Comparison of ENCODE assay signal across 9 cellular contexts in the genomic region with DNA sequence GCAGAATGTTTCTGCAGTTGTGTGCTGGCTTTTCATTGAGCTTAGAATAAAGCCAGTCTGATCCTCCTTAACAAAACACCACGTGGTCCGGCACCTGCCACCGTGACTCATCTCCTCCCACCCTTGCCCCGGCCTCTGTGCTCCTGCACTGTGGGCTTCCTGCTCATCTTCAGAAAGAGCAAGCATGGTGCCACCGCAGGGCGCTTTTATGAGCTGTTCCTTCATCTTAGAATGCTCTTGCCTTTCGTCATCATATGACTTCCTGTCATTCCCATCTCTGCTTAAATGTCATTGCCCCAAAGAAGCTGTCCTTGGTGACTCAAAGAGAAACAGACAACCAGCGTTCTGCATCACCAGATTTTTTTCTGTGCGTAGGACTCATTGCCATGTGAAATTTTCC.
DNase-seq lines count a peak whose midpoint lies in the region; ATAC-seq, FAIRE-seq and TF ChIP-seq lines count a peak whose summit lies in the region.
"Had no signal": no experiment of that assay in that cellular context is flagged by ENCODE, and none has a peak within 500 bp of the region (broad histone marks: within the 10 kb centered on the region; RNA-seq: fewer than 3 reads in every experiment).

No MANE protein-coding gene starts in this region.

- intact Hi-C loops in mucosa of descending colon (cut with DNase I, micrococcal nuclease): no loop called here

- no peak overlapping the region for H3K4me3 ChIP-seq in mucosa of descending colon
- H3K4me3 ChIP-seq: K562 had no signal

- ATAC-seq in GM19395 (IDR thresholded peaks at IDR 0.05; ENCODE audit: unreplicated experiment): peak; percentile 74
- ATAC-seq in mucosa of descending colon: peak; percentile 45
- ATAC-seq in GM18505 (IDR thresholded peaks at IDR 0.05; ENCODE audit: unreplicated experiment): no peak
- ATAC-seq: K562 had no signal

- no peak for TF ChIP-seq POLR2A in erythroblast (IDR thresholded peaks at IDR 0.05; ENCODE audit: low read length)
- TF ChIP-seq POLR2A in GM12891 (IDR thresholded peaks at IDR 0.05; ENCODE audit: low read depth, low read length): no peak
- no peak for TF ChIP-seq POLR2A in GM18505 (IDR thresholded peaks at IDR 0.05; ENCODE audit: borderline replicate concordance, extremely low read depth, insufficient read depth, insufficient read length)

- H3K36me3 ChIP-seq in mucosa of descending colon (ENCODE audit: low read depth): no peaks in the 10 kb centered on the region

- no peaks in the 10 kb centered on the region for H3K9me3 ChIP-seq in mucosa of descending colon

- no peak for FAIRE-seq in GM12891 (lab: Jason Lieb, UNC)
- FAIRE-seq: K562 had no signal

- DNase-seq in NCI-H146 treated with DMSO at 0.1 percent for 48 hours (lab: John Stamatoyannopoulos, UW; ENCODE audit: unreplicated experiment) (peak; percentile 14), mucosa of descending colon (peak in 1 of 3 donors; percentile 6), erythroblast (lab: John Stamatoyannopoulos, UW) (no peak), germinal center (ENCODE audit: low spot score) (no peak), GM12891 (ENCODE audit: insufficient read length, low spot score) (no peak)
- DNase-seq in activated CD8-positive, alpha-beta memory T cell treated with anti-CD3 and anti-CD28 coated beads, Interleukin-2, amount 50 U/mL, for 24 hours (ENCODE audit: extremely low read depth): peak; percentile 69

- H3K4me1 ChIP-seq in mucosa of descending colon (ENCODE audit: low read depth): no peaks in the 10 kb centered on the region

- TF ChIP-seq CTCF in mucosa of descending colon (IDR thresholded peaks at IDR 0.05): no peak

TF ChIP-seq in GM12891, 5 proteins besides CTCF, POLR2A, EP300 and RAD21:
- no peak for TF ChIP-seq TAF1 (IDR thresholded peaks at IDR 0.05; ENCODE audit: low read depth, low read length)
- TF ChIP-seq POU2F2 (IDR thresholded peaks at IDR 0.05; ENCODE audit: low read depth, low read length): no peak
- no peak for TF ChIP-seq PAX5 (IDR thresholded peaks at IDR 0.05; ENCODE audit: insufficient read depth, low read length, severe bottlenecking)
- TF ChIP-seq SPI1 (IDR thresholded peaks at IDR 0.05; ENCODE audit: low read depth, low read length): no peak
- no peak for TF ChIP-seq POLR2AphosphoS5 (IDR thresholded peaks at IDR 0.05; ENCODE audit: low read depth, low read length)

Comparison
In these comparisons a context has a peak if more than half of its experiments do, and no peak if none do; other contexts are left out.
1. DNase-seq: peak in NCI-H146 treated with DMSO at 0.1 percent for 48 hours (single experiment) and activated CD8-positive, alpha-beta memory T cell treated with anti-CD3 and anti-CD28 coated beads, Interleukin-2, amount 50 U/mL, for 24 hours (single experiment); none in erythroblast (0 of 2), germinal center (single experiment) and GM12891 (single experiment).